ENCODE assay signal across 6 cellular contexts in the genomic region with DNA sequence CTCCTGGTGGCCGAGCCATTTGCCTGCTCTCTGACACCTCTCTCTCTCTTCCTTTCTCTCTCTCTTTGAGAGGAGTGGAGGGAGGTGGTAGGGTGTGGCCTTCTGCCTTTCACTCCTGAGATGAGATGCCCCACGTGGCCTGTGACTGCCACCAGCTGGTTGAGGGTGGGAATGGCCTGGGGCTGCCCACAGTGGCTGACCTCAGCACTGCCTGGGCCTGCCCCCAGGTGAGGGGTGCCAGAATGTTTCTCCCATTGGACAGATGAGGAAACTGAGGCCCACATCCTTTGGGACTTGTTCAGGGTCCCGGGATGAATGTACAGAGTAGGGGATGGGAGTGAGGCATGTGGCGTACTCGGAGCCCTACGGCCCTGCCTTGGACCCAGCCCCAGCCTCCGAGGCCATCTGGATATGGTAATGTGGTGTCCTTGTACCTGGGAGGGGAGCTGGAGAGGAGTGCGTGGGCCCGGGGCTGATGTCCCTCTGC. TPM values are rescaled to one million over a fixed set of nuclear protein-coding genes. Genes with fewer than 3 reads are reported as not detected.
DNase-seq lines count a peak whose midpoint lies in the region; ATAC-seq and TF ChIP-seq lines count a peak whose summit lies in the region.

No MANE protein-coding gene starts in this region.

- intact Hi-C loops in activated B cell treated with CpG ODN at 0.5 μM for 24 hours (cut with micrococcal nuclease) (loop anchor here (1.0 kb wide), 3 partner anchors 30 to 712 kb away; no protein-coding TSS in a partner anchor), cardiac septum (cut with DNase I) (no loop called here), testis (cut with DNase I; ENCODE audit: low total_unique reads) (no loop called here)

- H3K4me3 ChIP-seq in BJ (ENCODE audit: low read depth, low read length): no peak overlapping the region
- H3K4me3 ChIP-seq in testis: no peak overlapping the region

- TF ChIP-seq CTCF in BJ (IDR thresholded peaks at IDR 0.05; ENCODE audit: insufficient read depth, low read depth, low read length) (peak; percentile 61), HFFc6 (IDR thresholded peaks at IDR 0.05) (peak; percentile 71), activated B cell treated with CpG ODN at 0.5 μM for 24 hours (IDR thresholded peaks at IDR 0.05) (no peak), testis (IDR thresholded peaks at IDR 0.05) (peak in 2 of 3 experiments; percentile 29 to 53)

- ATAC-seq in activated B cell treated with CpG ODN at 0.5 μM for 24 hours (ENCODE audit: low read depth) (peak; percentile 99), HG02885 (IDR thresholded peaks at IDR 0.05; ENCODE audit: poor library complexity, unreplicated experiment) (no peak)

- H3K9me3 ChIP-seq in testis: no peaks in the 10 kb centered on the region

- H3K27me3 ChIP-seq in BJ (ENCODE audit: control insufficient read depth, insufficient read depth, low read length): no peaks in the 10 kb centered on the region
- H3K27me3 ChIP-seq in testis: no peaks in the 10 kb centered on the region

- CTCF ChIA-PET in BJ (lab: Yijun Ruan, JAX) (interaction anchor here (0.6 to 2.5 kb wide), 8 partner anchors 9 to 646 kb away, joined by 3 to 10 read pairs (median 4); partner anchors contain the start of genes AGTRAP and FBXO6), activated B cell treated with CpG ODN at 0.5 μM for 24 hours (lab: Charles Lee) (interaction anchor here (1.0 to 1.2 kb wide), 2 partner anchors 270 to 507 kb away, joined by 3 to 4 read pairs; partner anchors contain the start of gene DISP3)

- no peaks in the 10 kb centered on the region for H3K9me3 Mint-ChIP-seq in HFFc6
- no peaks in the 10 kb centered on the region for H3K9me3 Mint-ChIP-seq in activated B cell treated with CpG ODN at 0.5 μM for 24 hours

- no peaks in the 10 kb centered on the region for H3K4me1 ChIP-seq in testis

- WGBS in testis, 2 donors: 74 to 84% methylated on average over 2 to 9 of the region's 9 CpGs

- no peaks in the 10 kb centered on the region for H3K36me3 Mint-ChIP-seq in HFFc6 (ENCODE audit: low read depth)
- peaks cover 20% of the 10 kb centered on the region for H3K36me3 Mint-ChIP-seq in activated B cell treated with CpG ODN at 0.5 μM for 24 hours (ENCODE audit: low read depth)

- no peak overlapping the region for H3K4me3 Mint-ChIP-seq in HFFc6
- no peak overlapping the region for H3K4me3 Mint-ChIP-seq in activated B cell treated with CpG ODN at 0.5 μM for 24 hours

- no peak overlapping the region for H3K27ac Mint-ChIP-seq in HFFc6
- peak overlapping the region; percentile 36 for H3K27ac Mint-ChIP-seq in activated B cell treated with CpG ODN at 0.5 μM for 24 hours

- H3K27ac ChIP-seq in testis: no peak overlapping the region

- DNase-seq in BJ (ENCODE audit: low read depth) (no peak), HFFc6 (peak; percentile 17), activated B cell treated with CpG ODN at 0.5 μM for 24 hours (peak; percentile 27), cardiac septum (ENCODE audit: low spot score) (peak; percentile 88), testis (peak; percentile 61)

- H3K27me3 Mint-ChIP-seq in HFFc6 (ENCODE audit: insufficient read depth) (peaks cover 18% of the 10 kb centered on the region), activated B cell treated with CpG ODN at 0.5 μM for 24 hours (no peaks in the 10 kb centered on the region)

- peaks cover 19% of the 10 kb centered on the region for H3K4me1 Mint-ChIP-seq in HFFc6 (ENCODE audit: low read depth)
- H3K4me1 Mint-ChIP-seq in activated B cell treated with CpG ODN at 0.5 μM for 24 hours: peaks cover 6% of the 10 kb centered on the region

- no peak for TF ChIP-seq POLR2A in testis (IDR thresholded peaks at IDR 0.05)

- H3K36me3 ChIP-seq in BJ (ENCODE audit: control insufficient read depth, insufficient read depth, low read length): peaks cover 22% of the 10 kb centered on the region
- no peaks in the 10 kb centered on the region for H3K36me3 ChIP-seq in testis (ENCODE audit: low read depth, missing control alignments)

- POLR2A ChIA-PET in BJ (lab: Charles Lee) (no interaction called here), activated B cell treated with CpG ODN at 0.5 μM for 24 hours (lab: Charles Lee) (interaction anchor here (1.3 kb wide), 1 partner anchor 85 kb away, joined by 3 read pairs; the partner anchor contains the start of gene FBXO6)

RNA-seq across cellular contexts. Expression of gene C1orf167, which starts 12.7 kb away (rescaled TPM):
- polyA plus RNA-seq in BJ (2011; rRNA removed) (0.48 and 0.54 TPM in 2 replicates), testis (ENCODE audit: insufficient read depth, low read depth, low replicate concordance) (64.2 TPM)
- polyA minus RNA-seq in BJ (2011; rRNA and poly(A)+ RNA removed): not detected in 2 replicates
- total RNA-seq in HFFc6 (2021; fragmentation: NEBNext Ultra II Directional; extraction: Animal tissue kit (Norgen Biotek cat#: 25700)): under 1 TPM in 4 of 6 experiments, not detected in 2; 0.23 to 0.59 (median 0.38) TPM
- total RNA-seq in activated B cell treated with CpG ODN at 0.5 μM for 24 hours (not detected in 2 replicates), cardiac septum (2.3 TPM), testis (10 to 100 TPM; 26.0 to 34.5 TPM)

RNA-seq across cellular contexts. Expression of gene AGTRAP, which starts 13.3 kb away (rescaled TPM):
- polyA plus RNA-seq in BJ (2011; rRNA removed): 37.9 and 64.5 TPM in 2 replicates
- 18.3 and 30.2 TPM in 2 replicates for polyA minus RNA-seq in BJ (2011; rRNA and poly(A)+ RNA removed)
- total RNA-seq in HFFc6 (2021; fragmentation: NEBNext Ultra II Directional; extraction: Animal tissue kit (Norgen Biotek cat#: 25700)): 10 to 100 TPM; 31.4 to 41.4 (median 33.6) TPM
- 10.9 and 13.9 TPM in 2 replicates for total RNA-seq in activated B cell treated with CpG ODN at 0.5 μM for 24 hours
- 17.4 TPM for total RNA-seq in cardiac septum
- 10 to 100 TPM; 64.1 to 75.3 TPM for total RNA-seq in testis
- polyA plus RNA-seq in testis (ENCODE audit: insufficient read depth, low read depth, low replicate concordance): 49.2 TPM

RNA-seq across cellular contexts. Expression of gene MTHFR, which starts 56.5 kb away (rescaled TPM):
- polyA plus RNA-seq in BJ (2011; rRNA removed) (7.5 and 8.4 TPM in 2 replicates), testis (ENCODE audit: insufficient read depth, low read depth, low replicate concordance) (30.4 TPM)
- polyA minus RNA-seq in BJ (2011; rRNA and poly(A)+ RNA removed): 15.2 and 20.0 TPM in 2 replicates
- total RNA-seq in HFFc6 (2021; fragmentation: NEBNext Ultra II Directional; extraction: Animal tissue kit (Norgen Biotek cat#: 25700)): 10 to 100 TPM in 5 of 6 experiments, 1 to 10 TPM in 1; 9.4 to 11.7 (median 10.5) TPM
- total RNA-seq in activated B cell treated with CpG ODN at 0.5 μM for 24 hours (54.1 and 56.9 TPM in 2 replicates), cardiac septum (33.7 TPM), testis (10 to 100 TPM; 68.3 to 78.3 TPM)

RNA-seq across cellular contexts. Expression of gene CLCN6, which starts 56.7 kb away (rescaled TPM):
- polyA plus RNA-seq in BJ (2011; rRNA removed) (5.4 and 6.1 TPM in 2 replicates), testis (ENCODE audit: insufficient read depth, low read depth, low replicate concordance) (47.9 TPM)
- 5.8 and 6.2 TPM in 2 replicates for polyA minus RNA-seq in BJ (2011; rRNA and poly(A)+ RNA removed)
- 1 to 10 TPM; 6.2 to 8.3 (median 7.9) TPM for total RNA-seq in HFFc6 (2021; fragmentation: NEBNext Ultra II Directional; extraction: Animal tissue kit (Norgen Biotek cat#: 25700))
- total RNA-seq in activated B cell treated with CpG ODN at 0.5 μM for 24 hours (66.0 and 79.6 TPM in 2 replicates), cardiac septum (26.3 TPM), testis (10 to 100 TPM; 57.1 to 91.7 TPM)

RNA-seq across cellular contexts. Expression of gene DRAXIN, which starts 57.7 kb away (rescaled TPM):
- polyA plus RNA-seq in BJ (2011; rRNA removed) (0.01 TPM in 1 of 2 replicates, not detected in the other), testis (ENCODE audit: insufficient read depth, low read depth, low replicate concordance) (0.53 TPM)
- polyA minus RNA-seq in BJ (2011; rRNA and poly(A)+ RNA removed): under 0.01 TPM in 1 of 2 replicates, not detected in the other
- not detected for total RNA-seq in HFFc6 (2021; fragmentation: NEBNext Ultra II Directional; extraction: Animal tissue kit (Norgen Biotek cat#: 25700))
- total RNA-seq in activated B cell treated with CpG ODN at 0.5 μM for 24 hours (0.17 and 0.18 TPM in 2 replicates), cardiac septum (0.05 TPM), testis (under 1 TPM; 0.79 to 0.93 TPM)
